Comparison of ENCODE assay signal across 7 cellular contexts in genomic region chr14:30284808-30285207, GRCh38.
"Had no signal": no experiment of that assay in that cellular context is flagged by ENCODE, and none has a peak within 500 bp of the region (broad histone marks: within the 10 kb centered on the region; RNA-seq: fewer than 3 reads in every experiment).

No MANE protein-coding gene starts in this region.

- H3K4me3 ChIP-seq: K562 had no signal

- H3K4me2 ChIP-seq: KMS-11 had no signal

- H3K9ac ChIP-seq: KMS-11 had no signal

- DNase-seq: IMR-90, KBM-7, KG1 had no signal

- H3K27ac ChIP-seq: HL-60, KMS-11 had no signal

- FAIRE-seq: HTR-8/SVneo, K562 had no signal
